In genomic region chr20:652611-653109, GRCh38 we compare ENCODE assay signal across 1 cellular context.
TF ChIP-seq lines count a peak whose summit lies in the region.

No MANE protein-coding gene starts in this region.

TF ChIP-seq in HepG2, 621 proteins besides CTCF, POLR2A, EP300 and RAD21 (continued from another document and continues in another):
- TF ChIP-seq TBX2 (CRISPR knock-in tag; IDR thresholded peaks at IDR 0.05; ENCODE audit: borderline replicate concordance), result no peak
- no peak for TF ChIP-seq CEBPG (CRISPR knock-in tag; IDR thresholded peaks at IDR 0.05)
- no peak for TF ChIP-seq GTF3A (CRISPR knock-in tag; conservative IDR thresholded peaks at IDR 0.05)
- no peak for TF ChIP-seq GATAD1 (CRISPR knock-in tag; IDR thresholded peaks at IDR 0.05)
- TF ChIP-seq, protein P1, sequence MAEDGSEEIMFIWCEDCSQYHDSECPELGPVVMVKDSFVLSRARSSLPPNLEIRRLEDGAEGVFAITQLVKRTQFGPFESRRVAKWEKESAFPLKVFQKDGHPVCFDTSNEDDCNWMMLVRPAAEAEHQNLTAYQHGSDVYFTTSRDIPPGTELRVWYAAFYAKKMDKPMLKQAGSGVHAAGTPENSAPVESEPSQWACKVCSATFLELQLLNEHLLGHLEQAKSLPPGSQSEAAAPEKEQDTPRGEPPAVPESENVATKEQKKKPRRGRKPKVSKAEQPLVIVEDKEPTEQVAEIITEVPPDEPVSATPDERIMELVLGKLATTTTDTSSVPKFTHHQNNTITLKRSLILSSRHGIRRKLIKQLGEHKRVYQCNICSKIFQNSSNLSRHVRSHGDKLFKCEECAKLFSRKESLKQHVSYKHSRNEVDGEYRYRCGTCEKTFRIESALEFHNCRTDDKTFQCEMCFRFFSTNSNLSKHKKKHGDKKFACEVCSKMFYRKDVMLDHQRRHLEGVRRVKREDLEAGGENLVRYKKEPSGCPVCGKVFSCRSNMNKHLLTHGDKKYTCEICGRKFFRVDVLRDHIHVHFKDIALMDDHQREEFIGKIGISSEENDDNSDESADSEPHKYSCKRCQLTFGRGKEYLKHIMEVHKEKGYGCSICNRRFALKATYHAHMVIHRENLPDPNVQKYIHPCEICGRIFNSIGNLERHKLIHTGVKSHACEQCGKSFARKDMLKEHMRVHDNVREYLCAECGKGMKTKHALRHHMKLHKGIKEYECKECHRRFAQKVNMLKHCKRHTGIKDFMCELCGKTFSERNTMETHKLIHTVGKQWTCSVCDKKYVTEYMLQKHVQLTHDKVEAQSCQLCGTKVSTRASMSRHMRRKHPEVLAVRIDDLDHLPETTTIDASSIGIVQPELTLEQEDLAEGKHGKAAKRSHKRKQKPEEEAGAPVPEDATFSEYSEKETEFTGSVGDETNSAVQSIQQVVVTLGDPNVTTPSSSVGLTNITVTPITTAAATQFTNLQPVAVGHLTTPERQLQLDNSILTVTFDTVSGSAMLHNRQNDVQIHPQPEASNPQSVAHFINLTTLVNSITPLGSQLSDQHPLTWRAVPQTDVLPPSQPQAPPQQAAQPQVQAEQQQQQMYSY (CRISPR knock-in tag; IDR thresholded peaks at IDR 0.05), result no peak
- no peak for TF ChIP-seq ZNF260 (CRISPR knock-in tag; IDR thresholded peaks at IDR 0.05; ENCODE audit: borderline replicate concordance, low read depth)
- no peak for TF ChIP-seq GZF1 (CRISPR knock-in tag; IDR thresholded peaks at IDR 0.05)
- no peak for TF ChIP-seq TEAD2 (CRISPR knock-in tag; IDR thresholded peaks at IDR 0.05)
- no peak for TF ChIP-seq ZNF766 (CRISPR knock-in tag; IDR thresholded peaks at IDR 0.05; ENCODE audit: borderline replicate concordance)
- no peak for TF ChIP-seq ATF7-NPFF (CRISPR knock-in tag; IDR thresholded peaks at IDR 0.05; ENCODE audit: low read depth)
- no peak; the same call in 1 of the 2 replicates for TF ChIP-seq ZNF543 (CRISPR knock-in tag; IDR thresholded peaks at IDR 0.05)
- TF ChIP-seq, protein P2, sequence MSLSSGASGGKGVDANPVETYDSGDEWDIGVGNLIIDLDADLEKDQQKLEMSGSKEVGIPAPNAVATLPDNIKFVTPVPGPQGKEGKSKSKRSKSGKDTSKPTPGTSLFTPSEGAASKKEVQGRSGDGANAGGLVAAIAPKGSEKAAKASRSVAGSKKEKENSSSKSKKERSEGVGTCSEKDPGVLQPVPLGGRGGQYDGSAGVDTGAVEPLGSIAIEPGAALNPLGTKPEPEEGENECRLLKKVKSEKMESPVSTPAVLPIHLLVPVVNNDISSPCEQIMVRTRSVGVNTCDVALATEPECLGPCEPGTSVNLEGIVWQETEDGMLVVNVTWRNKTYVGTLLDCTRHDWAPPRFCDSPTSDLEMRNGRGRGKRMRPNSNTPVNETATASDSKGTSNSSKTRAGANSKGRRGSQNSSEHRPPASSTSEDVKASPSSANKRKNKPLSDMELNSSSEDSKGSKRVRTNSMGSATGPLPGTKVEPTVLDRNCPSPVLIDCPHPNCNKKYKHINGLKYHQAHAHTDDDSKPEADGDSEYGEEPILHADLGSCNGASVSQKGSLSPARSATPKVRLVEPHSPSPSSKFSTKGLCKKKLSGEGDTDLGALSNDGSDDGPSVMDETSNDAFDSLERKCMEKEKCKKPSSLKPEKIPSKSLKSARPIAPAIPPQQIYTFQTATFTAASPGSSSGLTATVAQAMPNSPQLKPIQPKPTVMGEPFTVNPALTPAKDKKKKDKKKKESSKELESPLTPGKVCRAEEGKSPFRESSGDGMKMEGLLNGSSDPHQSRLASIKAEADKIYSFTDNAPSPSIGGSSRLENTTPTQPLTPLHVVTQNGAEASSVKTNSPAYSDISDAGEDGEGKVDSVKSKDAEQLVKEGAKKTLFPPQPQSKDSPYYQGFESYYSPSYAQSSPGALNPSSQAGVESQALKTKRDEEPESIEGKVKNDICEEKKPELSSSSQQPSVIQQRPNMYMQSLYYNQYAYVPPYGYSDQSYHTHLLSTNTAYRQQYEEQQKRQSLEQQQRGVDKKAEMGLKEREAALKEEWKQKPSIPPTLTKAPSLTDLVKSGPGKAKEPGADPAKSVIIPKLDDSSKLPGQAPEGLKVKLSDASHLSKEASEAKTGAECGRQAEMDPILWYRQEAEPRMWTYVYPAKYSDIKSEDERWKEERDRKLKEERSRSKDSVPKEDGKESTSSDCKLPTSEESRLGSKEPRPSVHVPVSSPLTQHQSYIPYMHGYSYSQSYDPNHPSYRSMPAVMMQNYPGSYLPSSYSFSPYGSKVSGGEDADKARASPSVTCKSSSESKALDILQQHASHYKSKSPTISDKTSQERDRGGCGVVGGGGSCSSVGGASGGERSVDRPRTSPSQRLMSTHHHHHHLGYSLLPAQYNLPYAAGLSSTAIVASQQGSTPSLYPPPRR (CRISPR knock-in tag; IDR thresholded peaks at IDR 0.05; ENCODE audit: borderline replicate concordance), result no peak
- no peak; the same call in 1 of the 2 replicates for TF ChIP-seq MTA1 (CRISPR knock-in tag; IDR thresholded peaks at IDR 0.05; ENCODE audit: borderline replicate concordance)
- no peak for TF ChIP-seq SNAPC4 (CRISPR knock-in tag; IDR thresholded peaks at IDR 0.05)
- TF ChIP-seq, protein P3, sequence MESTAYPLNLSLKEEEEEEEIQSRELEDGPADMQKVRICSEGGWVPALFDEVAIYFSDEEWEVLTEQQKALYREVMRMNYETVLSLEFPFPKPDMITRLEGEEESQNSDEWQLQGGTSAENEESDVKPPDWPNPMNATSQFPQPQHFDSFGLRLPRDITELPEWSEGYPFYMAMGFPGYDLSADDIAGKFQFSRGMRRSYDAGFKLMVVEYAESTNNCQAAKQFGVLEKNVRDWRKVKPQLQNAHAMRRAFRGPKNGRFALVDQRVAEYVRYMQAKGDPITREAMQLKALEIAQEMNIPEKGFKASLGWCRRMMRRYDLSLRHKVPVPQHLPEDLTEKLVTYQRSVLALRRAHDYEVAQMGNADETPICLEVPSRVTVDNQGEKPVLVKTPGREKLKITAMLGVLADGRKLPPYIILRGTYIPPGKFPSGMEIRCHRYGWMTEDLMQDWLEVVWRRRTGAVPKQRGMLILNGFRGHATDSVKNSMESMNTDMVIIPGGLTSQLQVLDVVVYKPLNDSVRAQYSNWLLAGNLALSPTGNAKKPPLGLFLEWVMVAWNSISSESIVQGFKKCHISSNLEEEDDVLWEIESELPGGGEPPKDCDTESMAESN (CRISPR knock-in tag; conservative IDR thresholded peaks at IDR 0.05), result peak; percentile 27; the same call in 1 of the 2 replicates
- no peak for TF ChIP-seq KLF16 (CRISPR knock-in tag; IDR thresholded peaks at IDR 0.05)
- TF ChIP-seq SNAPC2 (CRISPR knock-in tag; IDR thresholded peaks at IDR 0.05), result peak; percentile 15; the same call in 1 of the 2 replicates
- peak; percentile 98; the same call in 1 of the 2 replicates for TF ChIP-seq DNMT1 (CRISPR knock-in tag; IDR thresholded peaks at IDR 0.05)
- TF ChIP-seq, protein P4, sequence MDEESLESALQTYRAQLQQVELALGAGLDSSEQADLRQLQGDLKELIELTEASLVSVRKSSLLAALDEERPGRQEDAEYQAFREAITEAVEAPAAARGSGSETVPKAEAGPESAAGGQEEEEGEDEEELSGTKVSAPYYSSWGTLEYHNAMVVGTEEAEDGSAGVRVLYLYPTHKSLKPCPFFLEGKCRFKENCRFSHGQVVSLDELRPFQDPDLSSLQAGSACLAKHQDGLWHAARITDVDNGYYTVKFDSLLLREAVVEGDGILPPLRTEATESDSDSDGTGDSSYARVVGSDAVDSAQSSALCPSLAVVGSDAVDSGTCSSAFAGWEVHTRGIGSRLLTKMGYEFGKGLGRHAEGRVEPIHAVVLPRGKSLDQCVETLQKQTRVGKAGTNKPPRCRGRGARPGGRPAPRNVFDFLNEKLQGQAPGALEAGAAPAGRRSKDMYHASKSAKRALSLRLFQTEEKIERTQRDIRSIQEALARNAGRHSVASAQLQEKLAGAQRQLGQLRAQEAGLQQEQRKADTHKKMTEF (CRISPR knock-in tag; IDR thresholded peaks at IDR 0.05), result peak; percentile 17; the same call in 1 of the 2 replicates
- no peak for TF ChIP-seq YEATS4 (CRISPR knock-in tag; IDR thresholded peaks at IDR 0.05; ENCODE audit: borderline replicate concordance)
- TF ChIP-seq ZNF607 (CRISPR knock-in tag; IDR thresholded peaks at IDR 0.05; ENCODE audit: borderline replicate concordance), result no peak
- TF ChIP-seq ELF3 (CRISPR knock-in tag; IDR thresholded peaks at IDR 0.05), result no peak
- TF ChIP-seq, protein P5, sequence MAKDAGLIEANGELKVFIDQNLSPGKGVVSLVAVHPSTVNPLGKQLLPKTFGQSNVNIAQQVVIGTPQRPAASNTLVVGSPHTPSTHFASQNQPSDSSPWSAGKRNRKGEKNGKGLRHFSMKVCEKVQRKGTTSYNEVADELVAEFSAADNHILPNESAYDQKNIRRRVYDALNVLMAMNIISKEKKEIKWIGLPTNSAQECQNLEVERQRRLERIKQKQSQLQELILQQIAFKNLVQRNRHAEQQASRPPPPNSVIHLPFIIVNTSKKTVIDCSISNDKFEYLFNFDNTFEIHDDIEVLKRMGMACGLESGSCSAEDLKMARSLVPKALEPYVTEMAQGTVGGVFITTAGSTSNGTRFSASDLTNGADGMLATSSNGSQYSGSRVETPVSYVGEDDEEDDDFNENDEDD (CRISPR knock-in tag; IDR thresholded peaks at IDR 0.05; ENCODE audit: borderline replicate concordance), result 0 out of 2 replicates have a peak, but pooled peaks have one; percentile 7
- no peak for TF ChIP-seq PRPF4 (IDR thresholded peaks at IDR 0.05; ENCODE audit: low read depth, low read length, poor library complexity, severe bottlenecking)
- TF ChIP-seq ZNF232 (CRISPR knock-in tag; IDR thresholded peaks at IDR 0.05; ENCODE audit: borderline replicate concordance), result no peak
- TF ChIP-seq PRMT3 (CRISPR knock-in tag; IDR thresholded peaks at IDR 0.05; ENCODE audit: borderline replicate concordance, low read depth), result no peak
- no peak for TF ChIP-seq RERE (CRISPR knock-in tag; IDR thresholded peaks at IDR 0.05; ENCODE audit: low read depth)
- TF ChIP-seq ZC3H4 (CRISPR knock-in tag; IDR thresholded peaks at IDR 0.05; ENCODE audit: borderline replicate concordance), result peak; percentile 72; the same call in 1 of the 2 replicates
- TF ChIP-seq, protein P6, sequence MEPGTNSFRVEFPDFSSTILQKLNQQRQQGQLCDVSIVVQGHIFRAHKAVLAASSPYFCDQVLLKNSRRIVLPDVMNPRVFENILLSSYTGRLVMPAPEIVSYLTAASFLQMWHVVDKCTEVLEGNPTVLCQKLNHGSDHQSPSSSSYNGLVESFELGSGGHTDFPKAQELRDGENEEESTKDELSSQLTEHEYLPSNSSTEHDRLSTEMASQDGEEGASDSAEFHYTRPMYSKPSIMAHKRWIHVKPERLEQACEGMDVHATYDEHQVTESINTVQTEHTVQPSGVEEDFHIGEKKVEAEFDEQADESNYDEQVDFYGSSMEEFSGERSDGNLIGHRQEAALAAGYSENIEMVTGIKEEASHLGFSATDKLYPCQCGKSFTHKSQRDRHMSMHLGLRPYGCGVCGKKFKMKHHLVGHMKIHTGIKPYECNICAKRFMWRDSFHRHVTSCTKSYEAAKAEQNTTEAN (CRISPR knock-in tag; conservative IDR thresholded peaks at IDR 0.05), result no peak
